ENCODE assay signal across 15 cellular contexts in genomic region chr9:698276-698675, GRCh38.
DNase-seq lines count a peak whose midpoint lies in the region; ATAC-seq and TF ChIP-seq lines count a peak whose summit lies in the region.
"Had no signal": no experiment of that assay in that cellular context is flagged by ENCODE, and none has a peak within 500 bp of the region (broad histone marks: within the 10 kb centered on the region; RNA-seq: fewer than 3 reads in every experiment).

No MANE protein-coding gene starts in this region.

- H3K4me3 Mint-ChIP-seq in type B pancreatic cell, result no peak overlapping the region
- H3K4me3 Mint-ChIP-seq: activated CD4-positive, alpha-beta memory T cell treated with anti-CD3 and anti-CD28 coated beads, Interleukin-2, amount 10 ng/mL, durations not matched to agents 7 days and 5 days; activated naive CD4-positive, alpha-beta T cell treated with anti-CD3 and anti-CD28 coated beads for 36 hours; naive B cell; T-cell had no signal

- intact Hi-C loops in heart left ventricle (cut with DNase I) (loop anchor here in 3 of 10 donors (5.0 to 10.0 kb wide), 3 partner anchors 39 to 83 kb away; no protein-coding TSS in a partner anchor), left ventricle myocardium superior (cut with micrococcal nuclease) (no loop called here)

- TF ChIP-seq CTCF in heart left ventricle (IDR thresholded peaks at IDR 0.05) (no peak), brain microvascular endothelial cell (IDR thresholded peaks at IDR 0.05; ENCODE audit: low read depth, low read length, missing control alignments) (no peak), type B pancreatic cell (conservative IDR thresholded peaks at IDR 0.05) (no peak)

- DNase-seq in heart left ventricle (no peak), left ventricle myocardium superior (no peak), brain microvascular endothelial cell (peak; percentile 34), type B pancreatic cell (ENCODE audit: extremely low spot score, unreplicated experiment) (no peak), DMS53 (lab: John Stamatoyannopoulos, UW) (no peak), NCI-H1092 (lab: John Stamatoyannopoulos, UW) (no peak)
- DNase-seq: activated CD4-positive, alpha-beta memory T cell treated with anti-CD3 and anti-CD28 coated beads, Interleukin-2, amount 10 ng/mL, durations not matched to agents 7 days and 5 days; activated naive CD4-positive, alpha-beta T cell treated with anti-CD3 and anti-CD28 coated beads for 36 hours; effector memory CD4-positive, alpha-beta T cell; naive B cell; NCI-H1694 treated with DMSO at 0.1 percent for 48 hours; NK-92 treated with Interleukin-12 subunit alpha and Interleukin-12 subunit beta, amount 100 ng/mL, for 24 hours; T-cell had no signal

- H3K9me3 ChIP-seq in heart left ventricle, result no peaks in the 10 kb centered on the region

- peak overlapping the region; percentile 24 for H3K27ac Mint-ChIP-seq in type B pancreatic cell
- H3K27ac Mint-ChIP-seq: activated CD4-positive, alpha-beta memory T cell treated with anti-CD3 and anti-CD28 coated beads, Interleukin-2, amount 10 ng/mL, durations not matched to agents 7 days and 5 days; activated naive CD4-positive, alpha-beta T cell treated with anti-CD3 and anti-CD28 coated beads for 36 hours; naive B cell; T-cell had no signal

- TF ChIP-seq POLR2A in heart left ventricle (IDR thresholded peaks at IDR 0.05), result no peak

- no peaks in the 10 kb centered on the region for H3K9me3 Mint-ChIP-seq in type B pancreatic cell
- H3K9me3 Mint-ChIP-seq: activated CD4-positive, alpha-beta memory T cell treated with anti-CD3 and anti-CD28 coated beads, Interleukin-2, amount 10 ng/mL, durations not matched to agents 7 days and 5 days; activated naive CD4-positive, alpha-beta T cell treated with anti-CD3 and anti-CD28 coated beads for 36 hours; T-cell had no signal

- peaks cover 3 to 90% (median 48%) of the 10 kb centered on the region in 12 donors for H3K4me1 ChIP-seq in heart left ventricle

- peaks cover 59% of the 10 kb centered on the region for H3K4me1 Mint-ChIP-seq in type B pancreatic cell (ENCODE audit: unreplicated experiment)

- H3K27me3 ChIP-seq in heart left ventricle, result no peaks in the 10 kb centered on the region
- no peaks in the 10 kb centered on the region for H3K27me3 ChIP-seq in brain microvascular endothelial cell (replicated peaks)
- no peaks in the 10 kb centered on the region for H3K27me3 ChIP-seq in layer of hippocampus (ENCODE audit: control insufficient read depth, insufficient read depth, low read length)

- WGBS in heart left ventricle, 4 donors, result 76 to 83% (median 81%) methylated on average over 5 of the region's 5 CpGs

- H3K4me3 ChIP-seq in heart left ventricle, result peak overlapping the region in 1 of 12 donors; percentile 46
- H3K4me3 ChIP-seq in brain microvascular endothelial cell (ENCODE audit: low read depth, low read length), result no peak overlapping the region

- no peaks in the 10 kb centered on the region for H3K27me3 Mint-ChIP-seq in type B pancreatic cell

- peaks cover 8% of the 10 kb centered on the region for H3K36me3 Mint-ChIP-seq in type B pancreatic cell
- H3K36me3 Mint-ChIP-seq: naive B cell had no signal

- in situ Hi-C loops in brain microvascular endothelial cell (cut with HindIII; ENCODE audit: low pct_ligation_motif_present, low sequenced_read_pairs), result no loop called here

- H3K36me3 ChIP-seq in heart left ventricle, result peaks cover 0 to 13% (median 0%) of the 10 kb centered on the region in 9 donors
- H3K36me3 ChIP-seq in brain microvascular endothelial cell (replicated peaks), result no peaks in the 10 kb centered on the region

- no peak for ATAC-seq in heart left ventricle
- no peak for ATAC-seq in left ventricle myocardium superior
- ATAC-seq in HG02642 (IDR thresholded peaks at IDR 0.05; ENCODE audit: poor library complexity, unreplicated experiment), result no peak
- ATAC-seq: T-cell had no signal

- H3K27ac ChIP-seq in heart left ventricle (peak overlapping the region in 10 of 12 donors; percentile 15 to 94 (median 89)), brain microvascular endothelial cell (peak overlapping the region; percentile 10), layer of hippocampus (ENCODE audit: low read depth, low read length) (peak overlapping the region; percentile 63)

Comparison
In these comparisons a context has a peak if more than half of its experiments do, and no peak if none do; other contexts are left out.
1. H3K27ac ChIP-seq: peak in every context shown above with its lines; median percentile 89 in heart left ventricle; 63 in layer of hippocampus; 10 in brain microvascular endothelial cell.